Comparison of ENCODE assay signal across 8 cellular contexts in the genomic region with DNA sequence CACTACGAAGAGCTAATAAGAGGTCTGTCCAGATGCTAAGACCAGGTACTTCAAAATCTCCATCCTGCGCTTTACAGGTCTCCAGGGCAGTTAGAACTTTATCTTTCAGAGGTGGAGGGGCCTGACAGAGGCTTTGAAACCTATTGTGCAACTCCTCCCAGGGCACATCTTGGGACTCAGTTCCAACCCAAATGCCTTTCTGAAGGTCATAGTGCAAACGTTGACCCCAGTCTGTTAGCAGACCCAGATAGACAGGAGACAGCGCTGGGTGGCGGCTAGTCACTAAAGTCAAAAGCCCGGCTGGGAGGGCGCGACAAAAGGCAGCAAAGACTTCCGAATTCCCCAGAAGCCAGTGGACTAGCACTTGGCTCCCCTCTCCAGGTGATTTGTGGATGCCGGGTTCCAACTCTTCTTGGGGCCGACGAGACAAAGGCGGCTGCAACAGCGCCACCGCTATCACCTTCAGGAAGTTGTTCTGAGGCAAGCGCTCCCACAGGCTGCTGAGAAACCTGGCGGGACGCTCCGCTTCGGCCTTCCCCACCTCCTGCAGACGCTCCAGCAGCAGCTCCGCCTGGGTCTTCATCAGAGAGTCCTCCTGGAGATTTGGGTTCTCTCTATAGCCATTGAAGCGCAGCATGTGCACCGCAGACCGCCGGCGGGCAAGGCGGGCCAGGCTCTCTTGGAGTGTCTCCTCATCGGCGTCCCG. TPM values are rescaled to one million over a fixed set of nuclear protein-coding genes. Genes with fewer than 3 reads are reported as not detected.
A peak's percentile ranks its signal among the peaks of the same experiment; 100 is the strongest.
DNase-seq lines count a peak whose midpoint lies in the region; ATAC-seq and TF ChIP-seq lines count a peak whose summit lies in the region.

No MANE protein-coding gene starts in this region.

- no peak for TF ChIP-seq POLR2A in thyroid gland (IDR thresholded peaks at IDR 0.05)

- H2AFZ ChIP-seq in neuron (ENCODE audit: low read depth, low read length): peak overlapping the region; percentile 87

- WGBS in thyroid gland, 2 donors: 5 to 6% methylated on average over 17 to 18 of the region's 31 CpGs

- H3K9ac ChIP-seq in HUES48 (ENCODE audit: low read depth, low read length): peak overlapping the region; percentile 95
- peak overlapping the region; percentile 90 for H3K9ac ChIP-seq in NT2/D1 (ENCODE audit: insufficient read length, low read depth)

- ATAC-seq in GM21423 (IDR thresholded peaks at IDR 0.05; ENCODE audit: unreplicated experiment) (peak; percentile 47), foreskin keratinocyte (peak; percentile 74)

- peak overlapping the region; percentile 98 for H3K27ac ChIP-seq in HUES48 (ENCODE audit: low read depth, low read length)
- peak overlapping the region; percentile 61 for H3K27ac ChIP-seq in foreskin keratinocyte
- peak overlapping the region; percentile 83 to 88 (median 85) for H3K27ac ChIP-seq in thyroid gland

- DNase-seq in DMS153 treated with DMSO at 0.1 percent for 48 hours (lab: John Stamatoyannopoulos, UW; ENCODE audit: unreplicated experiment): peak; percentile 73
- DNase-seq in NT2/D1 (ENCODE audit: low read depth, low spot score): peak; percentile 60
- peak; percentile 53 for DNase-seq in activated effector memory CD4-positive, alpha-beta T cell treated with Interleukin-2 at 50 U/mL for 16 hours
- DNase-seq in foreskin keratinocyte: peak; percentile 71 to 78
- peak; percentile 71 to 77 for DNase-seq in thyroid gland

- no peaks in the 10 kb centered on the region for H3K9me3 ChIP-seq in HUES48 (ENCODE audit: control insufficient read depth, insufficient read depth, low read length)
- H3K9me3 ChIP-seq in NT2/D1 (ENCODE audit: insufficient read depth, low read length): no peaks in the 10 kb centered on the region
- H3K9me3 ChIP-seq in neuron (ENCODE audit: low read length): no peaks in the 10 kb centered on the region
- no peaks in the 10 kb centered on the region for H3K9me3 ChIP-seq in thyroid gland

- peaks cover 13% of the 10 kb centered on the region for H3K4me1 ChIP-seq in HUES48 (ENCODE audit: control insufficient read depth, insufficient read depth, low read length)
- H3K4me1 ChIP-seq in NT2/D1 (ENCODE audit: insufficient read depth, insufficient read length): no peaks in the 10 kb centered on the region
- H3K4me1 ChIP-seq in foreskin keratinocyte: peaks cover 5% of the 10 kb centered on the region
- peaks cover 7% of the 10 kb centered on the region for H3K4me1 ChIP-seq in neuron (ENCODE audit: insufficient read depth, low read length)
- H3K4me1 ChIP-seq in thyroid gland: peaks cover 10 to 15% of the 10 kb centered on the region in 2 donors

- H3K27me3 ChIP-seq in HUES48 (ENCODE audit: control insufficient read depth, insufficient read depth, low read length): no peaks in the 10 kb centered on the region
- H3K27me3 ChIP-seq in NT2/D1 (ENCODE audit: insufficient read depth, insufficient read length): no peaks in the 10 kb centered on the region
- H3K27me3 ChIP-seq in foreskin keratinocyte: no peaks in the 10 kb centered on the region
- H3K27me3 ChIP-seq in neuron (ENCODE audit: insufficient read depth, low read length): no peaks in the 10 kb centered on the region
- no peaks in the 10 kb centered on the region for H3K27me3 ChIP-seq in thyroid gland

- H3K4me3 ChIP-seq in HUES48 (ENCODE audit: low read depth, low read length) (peak overlapping the region; percentile 86), NT2/D1 (ENCODE audit: insufficient read length, low read depth) (peak overlapping the region; percentile 83), neuron (ENCODE audit: low read length) (peak overlapping the region; percentile 84), thyroid gland (replicated peaks in 1 of 3) (peak overlapping the region; percentile 57 to 66 (median 63))

- TF ChIP-seq CTCF in foreskin keratinocyte (conservative IDR thresholded peaks at IDR 0.05) (peak; percentile 67), thyroid gland (IDR thresholded peaks at IDR 0.05) (peak in 4 of 6 experiments; percentile 15 to 38 (median 25))

- intact Hi-C loops in thyroid gland (cut with DNase I): loop anchor here (10.0 kb wide), 1 partner anchor 200 kb away; a partner anchor contains a TSS

- H3K36me3 ChIP-seq in HUES48 (ENCODE audit: control insufficient read depth, insufficient read depth, low read length) (no peaks in the 10 kb centered on the region), NT2/D1 (ENCODE audit: insufficient read depth, insufficient read length, low read length) (no peaks in the 10 kb centered on the region), neuron (ENCODE audit: insufficient read depth, low read length) (peaks cover 3% of the 10 kb centered on the region), thyroid gland (no peaks in the 10 kb centered on the region)

RNA-seq across cellular contexts. Expression of a gene that starts 0.7 kb away (rescaled TPM):
- total RNA-seq in foreskin keratinocyte: 9.0 and 11.2 TPM in 2 replicates
- polyA plus RNA-seq in foreskin keratinocyte: 5.7 and 6.1 TPM in 2 replicates
- total RNA-seq in thyroid gland: 10 to 100 TPM in 3 of 4 donors, 1 to 10 TPM in 1; 8.6 to 15.2 (median 13.4) TPM

RNA-seq across cellular contexts. Expression of a gene that starts 41.5 kb away (rescaled TPM):
- total RNA-seq in foreskin keratinocyte (0.54 and 0.63 TPM in 2 replicates), thyroid gland (10 to 100 TPM in 1 of 4 donors, 1 to 10 TPM in 2, not detected in 1; 2.3 to 10.2 (median 4.9) TPM)
- polyA plus RNA-seq in foreskin keratinocyte: 0.35 and 0.75 TPM in 2 replicates

Comparison
In these comparisons a context has a peak if more than half of its experiments do, and no peak if none do; other contexts are left out.
1. Peak in every context shown above with its lines: DNase-seq, ATAC-seq, H3K4me3 ChIP-seq and H3K27ac ChIP-seq.